Comparison of ENCODE assay signal across 21 cellular contexts in the genomic region with DNA sequence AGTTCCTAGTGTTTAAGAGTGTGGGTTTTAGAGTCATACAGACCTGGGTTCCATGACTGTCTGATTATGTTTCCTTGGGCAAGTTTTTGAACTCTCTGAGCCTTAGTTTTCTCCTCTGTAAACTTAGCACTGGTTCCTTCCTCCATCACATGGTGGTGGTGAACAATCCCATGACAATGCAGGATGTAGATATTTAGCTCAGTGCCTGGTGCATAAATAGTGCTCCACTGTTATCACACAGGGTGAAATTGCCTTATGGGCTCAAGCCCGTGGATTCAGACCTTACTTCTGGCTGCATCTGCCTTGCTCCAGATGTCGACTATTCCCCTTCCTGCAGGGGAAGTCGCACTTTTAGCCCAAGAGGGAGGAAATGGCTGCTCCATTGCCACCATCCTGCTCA.
"Had no signal": no experiment of that assay in that cellular context is flagged by ENCODE, and none has a peak within 500 bp of the region (broad histone marks: within the 10 kb centered on the region; RNA-seq: fewer than 3 reads in every experiment).

No MANE protein-coding gene starts in this region.

- H3K36me3 ChIP-seq: brain microvascular endothelial cell, cardiac muscle cell, Peyer's patch had no signal

- H3K9me3 ChIP-seq: Peyer's patch had no signal

- ATAC-seq: activated CD4-positive, alpha-beta T cell treated with anti-CD3 and anti-CD28 coated beads for 36 hours; activated T-helper 17 cell treated with anti-CD3 and anti-CD28 coated beads, Interleukin-2, amount 50 U/mL, for 72 hours had no signal

- H3K4me3 ChIP-seq: cardiac muscle cell, Peyer's patch, SK-N-MC had no signal

- H3K4me1 ChIP-seq: Peyer's patch had no signal

- H3K27ac ChIP-seq: brain microvascular endothelial cell, cardiac muscle cell, Peyer's patch, SK-N-MC had no signal

- H3K27me3 ChIP-seq: brain microvascular endothelial cell, cardiac muscle cell, Peyer's patch had no signal

- DNase-seq: activated CD4-positive, alpha-beta memory T cell treated with anti-CD3 and anti-CD28 coated beads, Interleukin-2, amount 10 ng/mL, durations not matched to agents 7 days and 5 days; activated CD4-positive, alpha-beta T cell treated with anti-CD3 and anti-CD28 coated beads for 36 hours; activated CD4-positive, alpha-beta T cell treated with anti-CD3 and anti-CD28 coated beads, Interleukin-2, amount 50 U/mL, for 1 hour; activated gamma-delta T cell; activated naive CD4-positive, alpha-beta T cell treated with anti-CD3 and anti-CD28 coated beads for 36 hours; activated T-cell treated with anti-CD3 and anti-CD28 coated beads for 4 hours; activated T-cell treated with anti-CD3 and anti-CD28 coated beads, Interleukin-2, amount 50 U/mL, for 48 hours; brain microvascular endothelial cell; Kasumi-1; NCI-H1105 treated with DMSO at 0.1 percent for 48 hours; NCI-H1436 treated with DMSO at 0.1 percent for 48 hours; NCI-H187; NCI-H446; NCI-H524; NCI-H748 treated with DMSO at 0.1 percent for 48 hours; Peyer's patch; SIG-M5; T-helper 1 cell had no signal
